In genomic region chr13:46104868-46105267, GRCh38 we compare ENCODE assay signal across 1 cellular context.
TF ChIP-seq lines count a peak whose summit lies in the region.

Gene CPB2, minus strand, starts transcription at chr13:46105033. Its CDS starts 24 bp downstream, at chr13:46105009.

TF ChIP-seq in HepG2, 621 proteins besides CTCF, POLR2A, EP300 and RAD21 (continued from another document and continues in another):
- TF ChIP-seq, protein P1, sequence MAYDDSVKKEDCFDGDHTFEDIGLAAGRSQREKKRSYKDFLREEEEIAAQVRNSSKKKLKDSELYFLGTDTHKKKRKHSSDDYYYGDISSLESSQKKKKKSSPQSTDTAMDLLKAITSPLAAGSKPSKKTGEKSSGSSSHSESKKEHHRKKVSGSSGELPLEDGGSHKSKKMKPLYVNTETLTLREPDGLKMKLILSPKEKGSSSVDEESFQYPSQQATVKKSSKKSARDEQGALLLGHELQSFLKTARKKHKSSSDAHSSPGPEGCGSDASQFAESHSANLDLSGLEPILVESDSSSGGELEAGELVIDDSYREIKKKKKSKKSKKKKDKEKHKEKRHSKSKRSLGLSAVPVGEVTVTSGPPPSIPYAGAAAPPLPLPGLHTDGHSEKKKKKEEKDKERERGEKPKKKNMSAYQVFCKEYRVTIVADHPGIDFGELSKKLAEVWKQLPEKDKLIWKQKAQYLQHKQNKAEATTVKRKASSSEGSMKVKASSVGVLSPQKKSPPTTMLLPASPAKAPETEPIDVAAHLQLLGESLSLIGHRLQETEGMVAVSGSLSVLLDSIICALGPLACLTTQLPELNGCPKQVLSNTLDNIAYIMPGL (CRISPR knock-in tag; IDR thresholded peaks at IDR 0.05; ENCODE audit: borderline replicate concordance in 1 of 2, low read depth in 1 of 2), result peak; percentile 40 to 50; a peak in 2 of 4 replicates
- no peak for TF ChIP-seq TMF1 (CRISPR knock-in tag; IDR thresholded peaks at IDR 0.05; ENCODE audit: low read depth)
- peak; percentile 84 for TF ChIP-seq ZNF614 (CRISPR knock-in tag; IDR thresholded peaks at IDR 0.05; ENCODE audit: borderline replicate concordance)
- no peak for TF ChIP-seq CREBL2 (CRISPR knock-in tag; IDR thresholded peaks at IDR 0.05; ENCODE audit: borderline replicate concordance)
- TF ChIP-seq, protein P2, sequence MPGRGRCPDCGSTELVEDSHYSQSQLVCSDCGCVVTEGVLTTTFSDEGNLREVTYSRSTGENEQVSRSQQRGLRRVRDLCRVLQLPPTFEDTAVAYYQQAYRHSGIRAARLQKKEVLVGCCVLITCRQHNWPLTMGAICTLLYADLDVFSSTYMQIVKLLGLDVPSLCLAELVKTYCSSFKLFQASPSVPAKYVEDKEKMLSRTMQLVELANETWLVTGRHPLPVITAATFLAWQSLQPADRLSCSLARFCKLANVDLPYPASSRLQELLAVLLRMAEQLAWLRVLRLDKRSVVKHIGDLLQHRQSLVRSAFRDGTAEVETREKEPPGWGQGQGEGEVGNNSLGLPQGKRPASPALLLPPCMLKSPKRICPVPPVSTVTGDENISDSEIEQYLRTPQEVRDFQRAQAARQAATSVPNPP (CRISPR knock-in tag; IDR thresholded peaks at IDR 0.05), result no peak
- TF ChIP-seq MED1 (CRISPR knock-in tag; IDR thresholded peaks at IDR 0.05), result peak; percentile 70; the same call in 1 of the 2 replicates
- TF ChIP-seq, protein P3, sequence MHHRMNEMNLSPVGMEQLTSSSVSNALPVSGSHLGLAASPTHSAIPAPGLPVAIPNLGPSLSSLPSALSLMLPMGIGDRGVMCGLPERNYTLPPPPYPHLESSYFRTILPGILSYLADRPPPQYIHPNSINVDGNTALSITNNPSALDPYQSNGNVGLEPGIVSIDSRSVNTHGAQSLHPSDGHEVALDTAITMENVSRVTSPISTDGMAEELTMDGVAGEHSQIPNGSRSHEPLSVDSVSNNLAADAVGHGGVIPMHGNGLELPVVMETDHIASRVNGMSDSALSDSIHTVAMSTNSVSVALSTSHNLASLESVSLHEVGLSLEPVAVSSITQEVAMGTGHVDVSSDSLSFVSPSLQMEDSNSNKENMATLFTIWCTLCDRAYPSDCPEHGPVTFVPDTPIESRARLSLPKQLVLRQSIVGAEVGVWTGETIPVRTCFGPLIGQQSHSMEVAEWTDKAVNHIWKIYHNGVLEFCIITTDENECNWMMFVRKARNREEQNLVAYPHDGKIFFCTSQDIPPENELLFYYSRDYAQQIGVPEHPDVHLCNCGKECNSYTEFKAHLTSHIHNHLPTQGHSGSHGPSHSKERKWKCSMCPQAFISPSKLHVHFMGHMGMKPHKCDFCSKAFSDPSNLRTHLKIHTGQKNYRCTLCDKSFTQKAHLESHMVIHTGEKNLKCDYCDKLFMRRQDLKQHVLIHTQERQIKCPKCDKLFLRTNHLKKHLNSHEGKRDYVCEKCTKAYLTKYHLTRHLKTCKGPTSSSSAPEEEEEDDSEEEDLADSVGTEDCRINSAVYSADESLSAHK (CRISPR knock-in tag; IDR thresholded peaks at IDR 0.05; ENCODE audit: borderline replicate concordance), result no peak
- no peak for TF ChIP-seq CREB1 (IDR thresholded peaks at IDR 0.05)
- TF ChIP-seq CREB1 (CRISPR knock-in tag; IDR thresholded peaks at IDR 0.05), result peak; percentile 46; the same call in 1 of the 2 replicates
- TF ChIP-seq GPBP1L1 (CRISPR knock-in tag; IDR thresholded peaks at IDR 0.05), result no peak
- no peak for TF ChIP-seq MTF2 (CRISPR knock-in tag; IDR thresholded peaks at IDR 0.05; ENCODE audit: borderline replicate concordance)
- TF ChIP-seq NR2F6 (IDR thresholded peaks at IDR 0.05), result peak; percentile 72
- peak; percentile 69; the same call in 1 of the 2 replicates for TF ChIP-seq NR2F6 (CRISPR knock-in tag; IDR thresholded peaks at IDR 0.05)
- TF ChIP-seq CEBPB (IDR thresholded peaks at IDR 0.05; ENCODE audit: borderline replicate concordance, low read depth, low read length), result peak; percentile 93
- TF ChIP-seq RXRB (CRISPR knock-in tag; IDR thresholded peaks at IDR 0.05; ENCODE audit: borderline replicate concordance), result peak; percentile 78
- TF ChIP-seq, protein P4, sequence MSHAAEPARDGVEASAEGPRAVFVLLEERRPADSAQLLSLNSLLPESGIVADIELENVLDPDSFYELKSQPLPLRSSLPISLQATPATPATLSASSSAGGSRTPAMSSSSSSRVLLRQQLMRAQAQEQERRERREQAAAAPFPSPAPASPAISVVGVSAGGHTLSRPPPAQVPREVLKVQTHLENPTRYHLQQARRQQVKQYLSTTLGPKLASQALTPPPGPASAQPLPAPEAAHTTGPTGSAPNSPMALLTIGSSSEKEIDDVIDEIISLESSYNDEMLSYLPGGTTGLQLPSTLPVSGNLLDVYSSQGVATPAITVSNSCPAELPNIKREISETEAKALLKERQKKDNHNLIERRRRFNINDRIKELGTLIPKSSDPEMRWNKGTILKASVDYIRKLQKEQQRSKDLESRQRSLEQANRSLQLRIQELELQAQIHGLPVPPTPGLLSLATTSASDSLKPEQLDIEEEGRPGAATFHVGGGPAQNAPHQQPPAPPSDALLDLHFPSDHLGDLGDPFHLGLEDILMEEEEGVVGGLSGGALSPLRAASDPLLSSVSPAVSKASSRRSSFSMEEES (CRISPR knock-in tag; IDR thresholded peaks at IDR 0.05), result peak; percentile 52; the same call in 1 of the 2 replicates
- TF ChIP-seq ZNF605 (CRISPR knock-in tag; IDR thresholded peaks at IDR 0.05), result no peak
- peak; percentile 76 for TF ChIP-seq ASH2L (IDR thresholded peaks at IDR 0.05; ENCODE audit: insufficient read length, low read depth, low read length)
- peak; percentile 31; the same call in 1 of the 2 replicates for TF ChIP-seq ZNF652 (CRISPR knock-in tag; IDR thresholded peaks at IDR 0.05; ENCODE audit: borderline replicate concordance, low read depth)
- TF ChIP-seq, protein P5, sequence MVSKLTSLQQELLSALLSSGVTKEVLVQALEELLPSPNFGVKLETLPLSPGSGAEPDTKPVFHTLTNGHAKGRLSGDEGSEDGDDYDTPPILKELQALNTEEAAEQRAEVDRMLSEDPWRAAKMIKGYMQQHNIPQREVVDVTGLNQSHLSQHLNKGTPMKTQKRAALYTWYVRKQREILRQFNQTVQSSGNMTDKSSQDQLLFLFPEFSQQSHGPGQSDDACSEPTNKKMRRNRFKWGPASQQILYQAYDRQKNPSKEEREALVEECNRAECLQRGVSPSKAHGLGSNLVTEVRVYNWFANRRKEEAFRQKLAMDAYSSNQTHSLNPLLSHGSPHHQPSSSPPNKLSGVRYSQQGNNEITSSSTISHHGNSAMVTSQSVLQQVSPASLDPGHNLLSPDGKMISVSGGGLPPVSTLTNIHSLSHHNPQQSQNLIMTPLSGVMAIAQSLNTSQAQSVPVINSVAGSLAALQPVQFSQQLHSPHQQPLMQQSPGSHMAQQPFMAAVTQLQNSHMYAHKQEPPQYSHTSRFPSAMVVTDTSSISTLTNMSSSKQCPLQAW (CRISPR knock-in tag; IDR thresholded peaks at IDR 0.05), result peak; percentile 81
- no peak for TF ChIP-seq RFX5 (IDR thresholded peaks at IDR 0.05; ENCODE audit: low read depth, low read length)
- TF ChIP-seq ZHX2 (IDR thresholded peaks at IDR 0.05; ENCODE audit: low read depth), result no peak
- no peak for TF ChIP-seq ZHX2 (CRISPR knock-in tag; IDR thresholded peaks at IDR 0.05; ENCODE audit: borderline replicate concordance)
- TF ChIP-seq JARID2 (CRISPR knock-in tag; IDR thresholded peaks at IDR 0.05; ENCODE audit: insufficient replicate concordance), result no peak
- no peak for TF ChIP-seq RNF2 (conservative IDR thresholded peaks at IDR 0.05; ENCODE audit: low read depth)
- TF ChIP-seq YY1 (IDR thresholded peaks at IDR 0.05; ENCODE audit: insufficient read depth, insufficient replicate concordance, low read depth, low read length), result no peak
- TF ChIP-seq ZNF331 (CRISPR knock-in tag; IDR thresholded peaks at IDR 0.05), result peak; percentile 70; the same call in 1 of the 2 replicates
- no peak for TF ChIP-seq MAFF (IDR thresholded peaks at IDR 0.05; ENCODE audit: low read depth, low read length)
- no peak for TF ChIP-seq U2AF1 (optimal IDR thresholded peaks at IDR 0.05; ENCODE audit: low read depth, low read length)
- TF ChIP-seq, protein P6, sequence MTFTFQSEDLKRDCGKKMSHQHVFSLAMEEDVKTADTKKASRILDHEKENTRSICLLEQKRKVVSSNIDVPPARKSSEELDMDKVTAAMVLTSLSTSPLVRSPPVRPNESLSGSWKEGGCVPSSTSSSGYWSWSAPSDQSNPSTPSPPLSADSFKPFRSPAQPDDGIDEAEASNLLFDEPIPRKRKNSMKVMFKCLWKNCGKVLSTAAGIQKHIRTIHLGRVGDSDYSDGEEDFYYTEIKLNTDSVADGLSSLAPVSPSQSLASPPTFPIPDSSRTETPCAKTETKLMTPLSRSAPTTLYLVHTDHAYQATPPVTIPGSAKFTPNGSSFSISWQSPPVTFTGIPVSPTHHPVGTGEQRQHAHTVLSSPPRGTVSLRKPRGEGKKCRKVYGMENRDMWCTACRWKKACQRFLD (CRISPR knock-in tag; IDR thresholded peaks at IDR 0.05; ENCODE audit: borderline replicate concordance), result no peak
- no peak for TF ChIP-seq ZNF34 (CRISPR knock-in tag; IDR thresholded peaks at IDR 0.05; ENCODE audit: borderline replicate concordance)
- TF ChIP-seq HDAC2 (CRISPR knock-in tag; IDR thresholded peaks at IDR 0.05), result peak; percentile 78
- no peak for TF ChIP-seq SMARCE1 (IDR thresholded peaks at IDR 0.05; ENCODE audit: borderline replicate concordance)
- TF ChIP-seq, protein P7, sequence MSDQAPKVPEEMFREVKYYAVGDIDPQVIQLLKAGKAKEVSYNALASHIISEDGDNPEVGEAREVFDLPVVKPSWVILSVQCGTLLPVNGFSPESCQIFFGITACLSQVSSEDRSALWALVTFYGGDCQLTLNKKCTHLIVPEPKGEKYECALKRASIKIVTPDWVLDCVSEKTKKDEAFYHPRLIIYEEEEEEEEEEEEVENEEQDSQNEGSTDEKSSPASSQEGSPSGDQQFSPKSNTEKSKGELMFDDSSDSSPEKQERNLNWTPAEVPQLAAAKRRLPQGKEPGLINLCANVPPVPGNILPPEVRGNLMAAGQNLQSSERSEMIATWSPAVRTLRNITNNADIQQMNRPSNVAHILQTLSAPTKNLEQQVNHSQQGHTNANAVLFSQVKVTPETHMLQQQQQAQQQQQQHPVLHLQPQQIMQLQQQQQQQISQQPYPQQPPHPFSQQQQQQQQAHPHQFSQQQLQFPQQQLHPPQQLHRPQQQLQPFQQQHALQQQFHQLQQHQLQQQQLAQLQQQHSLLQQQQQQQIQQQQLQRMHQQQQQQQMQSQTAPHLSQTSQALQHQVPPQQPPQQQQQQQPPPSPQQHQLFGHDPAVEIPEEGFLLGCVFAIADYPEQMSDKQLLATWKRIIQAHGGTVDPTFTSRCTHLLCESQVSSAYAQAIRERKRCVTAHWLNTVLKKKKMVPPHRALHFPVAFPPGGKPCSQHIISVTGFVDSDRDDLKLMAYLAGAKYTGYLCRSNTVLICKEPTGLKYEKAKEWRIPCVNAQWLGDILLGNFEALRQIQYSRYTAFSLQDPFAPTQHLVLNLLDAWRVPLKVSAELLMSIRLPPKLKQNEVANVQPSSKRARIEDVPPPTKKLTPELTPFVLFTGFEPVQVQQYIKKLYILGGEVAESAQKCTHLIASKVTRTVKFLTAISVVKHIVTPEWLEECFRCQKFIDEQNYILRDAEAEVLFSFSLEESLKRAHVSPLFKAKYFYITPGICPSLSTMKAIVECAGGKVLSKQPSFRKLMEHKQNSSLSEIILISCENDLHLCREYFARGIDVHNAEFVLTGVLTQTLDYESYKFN (CRISPR knock-in tag; conservative IDR thresholded peaks at IDR 0.05), result peak; percentile 92
- TF ChIP-seq ZNF367 (CRISPR knock-in tag; IDR thresholded peaks at IDR 0.05; ENCODE audit: borderline replicate concordance), result no peak
- TF ChIP-seq MIER3 (CRISPR knock-in tag; IDR thresholded peaks at IDR 0.05; ENCODE audit: borderline replicate concordance), result peak; percentile 75; the same call in 1 of the 2 replicates
- peak; percentile 50; the same call in 1 of the 2 replicates for TF ChIP-seq NFIC (IDR thresholded peaks at IDR 0.05; ENCODE audit: low read length)
- no peak for TF ChIP-seq MEF2D (CRISPR knock-in tag; IDR thresholded peaks at IDR 0.05)
- TF ChIP-seq ELF3 (CRISPR knock-in tag; IDR thresholded peaks at IDR 0.05), result peak; percentile 60
